19 cellular contexts compared by ENCODE assay signal in genomic region chr9:128107971-128108783, GRCh38. TPM values are rescaled to one million over a fixed set of nuclear protein-coding genes. Genes with fewer than 3 reads are reported as not detected.
DNase-seq lines count a peak whose midpoint lies in the region; ATAC-seq and TF ChIP-seq lines count a peak whose summit lies in the region.
"Had no signal": no experiment of that assay in that cellular context is flagged by ENCODE, and none has a peak within 500 bp of the region (broad histone marks: within the 10 kb centered on the region; RNA-seq: fewer than 3 reads in every experiment).

No MANE protein-coding gene starts in this region.

- H3K9ac ChIP-seq in mammary epithelial cell (ENCODE audit: insufficient read depth, low read length) (no peak overlapping the region), neural progenitor cell (no peak overlapping the region)

- intact Hi-C loops in Calu3 (cut with micrococcal nuclease; ENCODE audit: unreplicated experiment) (no loop called here), mammary epithelial cell (cut with micrococcal nuclease) (no loop called here), posterior vena cava (cut with DNase I) (loop anchor here (10.0 kb wide), 2 partner anchors 143 to 163 kb away; no protein-coding TSS in a partner anchor)

- H3K4me3 Mint-ChIP-seq in Calu3 (ENCODE audit: low read depth, unreplicated experiment) = no peak overlapping the region
- peak overlapping the region; percentile 35 for H3K4me3 Mint-ChIP-seq in neural progenitor cell
- H3K4me3 Mint-ChIP-seq: activated CD4-positive, alpha-beta T cell treated with anti-CD3 and anti-CD28 coated beads, Interleukin-2, amount 10 ng/mL, durations not matched to agents 24 days and 14 days had no signal

- H3K36me3 ChIP-seq in mammary epithelial cell (ENCODE audit: insufficient read depth, low read length) = peaks cover 13% of the 10 kb centered on the region
- no peaks in the 10 kb centered on the region for H3K36me3 ChIP-seq in neural progenitor cell

- H4K20me1 ChIP-seq in mammary epithelial cell (ENCODE audit: insufficient read depth, low read length) (no peaks in the 10 kb centered on the region), neural progenitor cell (ENCODE audit: low read depth) (no peaks in the 10 kb centered on the region)

- in situ Hi-C loops in mammary epithelial cell (cut with MboI; ENCODE audit: low sequenced_read_pairs in 2 of 2) = no loop called here

- peaks cover 67% of the 10 kb centered on the region for H3K36me3 Mint-ChIP-seq in Calu3 (ENCODE audit: insufficient read depth, unreplicated experiment)
- peaks cover 9% of the 10 kb centered on the region for H3K36me3 Mint-ChIP-seq in neural progenitor cell

- no peak overlapping the region for H2AFZ ChIP-seq in mammary epithelial cell (ENCODE audit: low read depth, low read length)
- H2AFZ ChIP-seq in neural progenitor cell (replicated peaks) = no peak overlapping the region

- peak overlapping the region; percentile 85 for H3K27ac Mint-ChIP-seq in Calu3 (ENCODE audit: unreplicated experiment)
- H3K27ac Mint-ChIP-seq in neural progenitor cell = peak overlapping the region; percentile 66
- H3K27ac Mint-ChIP-seq: activated CD4-positive, alpha-beta T cell treated with anti-CD3 and anti-CD28 coated beads, Interleukin-2, amount 10 ng/mL, durations not matched to agents 24 days and 14 days had no signal

- CTCF ChIA-PET in Calu3 (lab: Charles Lee) (no interaction called here), mammary epithelial cell (lab: Charles Lee; ENCODE audit: low non-redundant PET) (no interaction called here)

- H3K4me1 Mint-ChIP-seq in Calu3 (ENCODE audit: low read depth, unreplicated experiment) (no peaks in the 10 kb centered on the region), neural progenitor cell (peaks cover 6% of the 10 kb centered on the region)

- ATAC-seq in GM19035 (IDR thresholded peaks at IDR 0.05; ENCODE audit: unreplicated experiment) = no peak

- dilution Hi-C loops in mammary epithelial cell (cut with HindIII; ENCODE audit: low sequenced_read_pairs) = no loop called here

- H3K27me3 Mint-ChIP-seq in Calu3 (ENCODE audit: unreplicated experiment) (no peaks in the 10 kb centered on the region), neural progenitor cell (ENCODE audit: insufficient read depth, low read depth) (peaks cover 3% of the 10 kb centered on the region)
- H3K27me3 Mint-ChIP-seq: activated CD4-positive, alpha-beta T cell treated with anti-CD3 and anti-CD28 coated beads, Interleukin-2, amount 10 ng/mL, durations not matched to agents 24 days and 14 days had no signal

- H3K27ac ChIP-seq in 22Rv1 (peak overlapping the region; percentile 18; the same call in 1 of the 2 replicates), mammary epithelial cell (ENCODE audit: insufficient read depth, low read depth, low read length) (no peak overlapping the region), neural progenitor cell (no peak overlapping the region)
- H3K27ac ChIP-seq: SJCRH30 had no signal

- DNase-seq in Calu3 = no peak
- DNase-seq in mammary epithelial cell = no peak
- no peak for DNase-seq in neural progenitor cell (ENCODE audit: low spot score)
- no peak for DNase-seq in superior temporal gyrus (ENCODE audit: extremely low spot score)
- DNase-seq in activated CD4-positive, alpha-beta T cell treated with anti-CD3 and anti-CD28 coated beads, Interleukin-2, amount 50 U/mL, for 48 hours = no peak
- DNase-seq in posterior vena cava (ENCODE audit: low spot score) = no peak
- DNase-seq: activated CD4-positive, alpha-beta T cell treated with anti-CD3 and anti-CD28 coated beads, Interleukin-2, amount 10 ng/mL, durations not matched to agents 24 days and 14 days; anterior cingulate cortex; dermis blood vessel endothelial cell; islet precursor cell; midbrain; NCI-H146; NCI-H446; nucleus accumbens; SJCRH30; T1000 had no signal

- BruUV-seq in Calu3 (replicated peaks; lab: Mats Ljungman, UMichigan) (no TSS peak), mammary epithelial cell (replicated peaks; lab: Mats Ljungman, UMichigan) (TSS peak; percentile 20)

- H3K9me3 Mint-ChIP-seq in Calu3 (ENCODE audit: low read depth, unreplicated experiment) = no peaks in the 10 kb centered on the region
- H3K9me3 Mint-ChIP-seq in neural progenitor cell = no peaks in the 10 kb centered on the region
- H3K9me3 Mint-ChIP-seq: activated CD4-positive, alpha-beta T cell treated with anti-CD3 and anti-CD28 coated beads, Interleukin-2, amount 10 ng/mL, durations not matched to agents 24 days and 14 days had no signal

- no peak overlapping the region for H3K4me2 ChIP-seq in mammary epithelial cell (ENCODE audit: insufficient read depth, low read depth, low read length)
- H3K4me2 ChIP-seq in neural progenitor cell = no peak overlapping the region

- no peaks in the 10 kb centered on the region for H3F3A ChIP-seq in neural progenitor cell (ENCODE audit: low read depth)

- 79% methylated on average over 14 of the region's 14 CpGs for WGBS in mammary epithelial cell (ENCODE audit: low coverage, missing lambda C conversion rate)

- no peaks in the 10 kb centered on the region for H3K79me2 ChIP-seq in mammary epithelial cell (ENCODE audit: insufficient read depth, low read length)
- H3K79me2 ChIP-seq in neural progenitor cell (ENCODE audit: low read depth) = no peaks in the 10 kb centered on the region

- no peaks in the 10 kb centered on the region for H3K9me3 ChIP-seq in mammary epithelial cell (replicated peaks; ENCODE audit: insufficient read depth, low read length)
- H3K9me3 ChIP-seq in neural progenitor cell (ENCODE audit: low read depth) = no peaks in the 10 kb centered on the region
- H3K9me3 ChIP-seq: esophagus muscularis mucosa, SJCRH30 had no signal

- H3K4me3 ChIP-seq in mammary epithelial cell (replicated peaks in 1 of 3; ENCODE audit: insufficient read depth in 1 of 3, low read depth in 2 of 3, low read length in 3 of 3) (no peak overlapping the region), neural progenitor cell (no peak overlapping the region)
- H3K4me3 ChIP-seq: esophagus muscularis mucosa, SJCRH30 had no signal

- TF ChIP-seq CTCF in 22Rv1 (IDR thresholded peaks at IDR 0.05) (no peak), Calu3 (IDR thresholded peaks at IDR 0.05; ENCODE audit: unreplicated experiment) (no peak), mammary epithelial cell (conservative IDR thresholded peaks at IDR 0.05 in 1 of 2, IDR thresholded peaks at IDR 0.05 in 1 of 2; ENCODE audit: extremely low read depth in 1 of 2, insufficient read depth in 1 of 2, low read depth in 1 of 2, low read length in 2 of 2) (no peak), neural progenitor cell (IDR thresholded peaks at IDR 0.05) (no peak)

- H3K27me3 ChIP-seq in mammary epithelial cell (ENCODE audit: insufficient read depth, low read length) = no peaks in the 10 kb centered on the region
- no peaks in the 10 kb centered on the region for H3K27me3 ChIP-seq in neural progenitor cell
- H3K27me3 ChIP-seq: esophagus muscularis mucosa, SJCRH30 had no signal

- no peaks in the 10 kb centered on the region for H3K4me1 ChIP-seq in mammary epithelial cell (ENCODE audit: insufficient read depth, low read length)
- H3K4me1 ChIP-seq in neural progenitor cell = no peaks in the 10 kb centered on the region

RNA-seq across cellular contexts. Expression of gene PTGES2, which starts 19.4 kb away (rescaled TPM):
- total RNA-seq in Calu3 (2022) = 121 and 137 TPM in 2 replicates
- total RNA-seq in mammary epithelial cell = 10 to 100 TPM; 39.7 to 70.1 TPM
- polyA plus RNA-seq in mammary epithelial cell = 78.2 TPM
- 30.4 TPM for polyA minus RNA-seq in mammary epithelial cell
- 25.7 and 61.2 TPM in 2 replicates for total RNA-seq in neural progenitor cell (ENCODE audit: low replicate concordance)
- total RNA-seq in posterior vena cava = 10 to 100 TPM; 38.6 to 38.9 TPM

RNA-seq across cellular contexts. Expression of gene SLC25A25, which starts 40.1 kb away (rescaled TPM):
- total RNA-seq in Calu3 (2022) = 19.5 and 22.1 TPM in 2 replicates
- total RNA-seq in mammary epithelial cell = 10 to 100 TPM; 10.8 to 12.8 TPM
- polyA plus RNA-seq in mammary epithelial cell = 5.0 TPM
- polyA minus RNA-seq in mammary epithelial cell = 13.0 TPM
- 8.5 and 15.7 TPM in 2 replicates for total RNA-seq in neural progenitor cell (ENCODE audit: low replicate concordance)
- total RNA-seq in posterior vena cava = 10 to 100 TPM; 22.9 to 35.2 TPM

RNA-seq across cellular contexts. Expression of gene NAIF1, which starts 41.1 kb away (rescaled TPM):
- total RNA-seq in Calu3 (2022) (6.7 and 9.0 TPM in 2 replicates), mammary epithelial cell (1 to 10 TPM; 6.8 to 9.3 TPM), neural progenitor cell (ENCODE audit: low replicate concordance) (8.4 and 9.5 TPM in 2 replicates), posterior vena cava (1 to 10 TPM; 6.0 to 7.1 TPM)
- polyA plus RNA-seq in mammary epithelial cell = 7.6 TPM
- 5.1 TPM for polyA minus RNA-seq in mammary epithelial cell

RNA-seq across cellular contexts. Expression of gene LCN2, which starts 41.1 kb away (rescaled TPM):
- total RNA-seq in Calu3 (2022) (2,733 and 4,208 TPM in 2 replicates), mammary epithelial cell (10 to 100 TPM in 1 of 2 donors, 1 to 10 TPM in 1; 6.5 to 20.0 TPM), neural progenitor cell (ENCODE audit: low replicate concordance) (not detected in 2 replicates), posterior vena cava (under 1 TPM; 0.67 to 0.69 TPM)
- 2.1 TPM for polyA plus RNA-seq in mammary epithelial cell
- polyA minus RNA-seq in mammary epithelial cell = 9.1 TPM
- total RNA-seq: activated CD4-positive, alpha-beta T cell treated with anti-CD3 and anti-CD28 coated beads, Interleukin-2, amount 10 ng/mL, durations not matched to agents 24 days and 14 days; dermis blood vessel endothelial cell; SJCRH30 had no signal

RNA-seq across cellular contexts. Expression of gene BBLN, which starts 51.9 kb away (rescaled TPM):
- total RNA-seq in Calu3 (2022) = 77.6 and 82.3 TPM in 2 replicates
- total RNA-seq in mammary epithelial cell = 10 to 100 TPM; 56.9 to 63.3 TPM
- polyA plus RNA-seq in mammary epithelial cell = 58.9 TPM
- 11.0 TPM for polyA minus RNA-seq in mammary epithelial cell
- total RNA-seq in neural progenitor cell (ENCODE audit: low replicate concordance) = 69.4 and 228 TPM in 2 replicates
- 10 to 100 TPM; 41.9 to 49.1 TPM for total RNA-seq in posterior vena cava

Comparison
In these comparisons a context has a peak if more than half of its experiments do, and no peak if none do; other contexts are left out.
1. intact Hi-C loops: an anchor here in posterior vena cava (10.0 kb wide); none called in Calu3 and mammary epithelial cell.